In genomic region chr6:56767435-56767834, GRCh38 we compare ENCODE assay signal across 13 cellular contexts.
DNase-seq lines count a peak whose midpoint lies in the region; ATAC-seq and TF ChIP-seq lines count a peak whose summit lies in the region.
"Had no signal": no experiment of that assay in that cellular context is flagged by ENCODE, and none has a peak within 500 bp of the region (broad histone marks: within the 10 kb centered on the region; RNA-seq: fewer than 3 reads in every experiment).

No MANE protein-coding gene starts in this region.

- H3F3A ChIP-seq in GM23248 (ENCODE audit: insufficient read depth), result peaks cover 75% of the 10 kb centered on the region
- peaks cover 27% of the 10 kb centered on the region for H3F3A ChIP-seq in MM.1S (ENCODE audit: insufficient read depth, low read length)

- peak overlapping the region; percentile 33 for H3K4me2 ChIP-seq in GM23248 (ENCODE audit: unreplicated experiment)
- H3K4me2 ChIP-seq in MM.1S (ENCODE audit: low read depth, low read length), result peak overlapping the region; percentile 81

- no peak overlapping the region for H3K4me3 Mint-ChIP-seq in chondrocyte (ENCODE audit: unreplicated experiment)

- H3K27me3 Mint-ChIP-seq in chondrocyte (ENCODE audit: low read depth), result no peaks in the 10 kb centered on the region

- H3K79me2 ChIP-seq in GM23248 (ENCODE audit: insufficient read depth) (peaks cover 100% of the 10 kb centered on the region), MM.1S (ENCODE audit: low read length) (peaks cover 72% of the 10 kb centered on the region)

- no peaks in the 10 kb centered on the region for H3K36me3 ChIP-seq in GM23248 (ENCODE audit: low read depth)
- H3K36me3 ChIP-seq in MM.1S (replicated peaks; ENCODE audit: insufficient read depth, low read length), result no peaks in the 10 kb centered on the region
- H3K36me3 ChIP-seq in psoas muscle (ENCODE audit: insufficient read depth in 1 of 2, low read depth in 1 of 2), result no peaks in the 10 kb centered on the region
- no peaks in the 10 kb centered on the region for H3K36me3 ChIP-seq in Peyer's patch

- H3K9me3 ChIP-seq in GM23248 (ENCODE audit: low read depth), result no peaks in the 10 kb centered on the region
- no peaks in the 10 kb centered on the region for H3K9me3 ChIP-seq in MM.1S (replicated peaks; ENCODE audit: insufficient read depth, low read length)
- no peaks in the 10 kb centered on the region for H3K9me3 ChIP-seq in psoas muscle
- no peaks in the 10 kb centered on the region for H3K9me3 ChIP-seq in Peyer's patch
- H3K9me3 ChIP-seq: Caco-2 had no signal

- H3K9ac ChIP-seq in GM23248 (no peak overlapping the region), MM.1S (ENCODE audit: low read length) (peak overlapping the region; percentile 23; the same call in 1 of the 2 replicates)

- H3K4me1 Mint-ChIP-seq in chondrocyte (ENCODE audit: low read depth), result peaks cover 81% of the 10 kb centered on the region

- H3K27ac Mint-ChIP-seq in chondrocyte (ENCODE audit: unreplicated experiment), result peak overlapping the region; percentile 81

- TF ChIP-seq CTCF in MM.1S (IDR thresholded peaks at IDR 0.05; ENCODE audit: low read length) (no peak), chondrocyte (IDR thresholded peaks at IDR 0.05) (no peak), psoas muscle (IDR thresholded peaks at IDR 0.05) (no peak), Peyer's patch (IDR thresholded peaks at IDR 0.05) (no peak)

- no peaks in the 10 kb centered on the region for H3K9me3 Mint-ChIP-seq in chondrocyte (ENCODE audit: low read depth)

- H2AFZ ChIP-seq in GM23248 (no peak overlapping the region), MM.1S (ENCODE audit: low read length) (no peak overlapping the region)

- no peak overlapping the region for H3K27ac ChIP-seq in GM23248
- H3K27ac ChIP-seq in MM.1S (ENCODE audit: low read length), result peak overlapping the region; percentile 56; the same call in 1 of the 2 replicates
- H3K27ac ChIP-seq in psoas muscle, result peak overlapping the region; percentile 78
- H3K27ac ChIP-seq in Peyer's patch, result no peak overlapping the region

- WGBS in GM23248 (ENCODE audit: low coverage in 1 of 2, low lambda C conversion rate in 2 of 2, missing lambda C conversion rate in 2 of 2), 2 experiments, result 97 to 98% methylated on average over 7 of the region's 7 CpGs
- WGBS in psoas muscle, 3 donors, result 58 to 85% (median 69%) methylated on average over 7 of the region's 7 CpGs

- H3K9me2 ChIP-seq in GM23248 (ENCODE audit: insufficient read depth), result no peaks in the 10 kb centered on the region
- H3K9me2 ChIP-seq in MM.1S (replicated peaks; ENCODE audit: insufficient read depth, low read length), result no peaks in the 10 kb centered on the region

- in situ Hi-C loops in GM23248 (cut with MboI), result no loop called here

- H3K36me3 Mint-ChIP-seq in chondrocyte (ENCODE audit: low read depth), result no peaks in the 10 kb centered on the region

- intact Hi-C loops in psoas muscle (cut with DNase I), result loop anchor here in 1 of 2 donors (5.0 kb wide), 1 partner anchor 75 kb away; no protein-coding TSS in a partner anchor

- no peak for TF ChIP-seq POLR2A in Peyer's patch (IDR thresholded peaks at IDR 0.05)

- peaks cover 91% of the 10 kb centered on the region for H3K4me1 ChIP-seq in GM23248 (ENCODE audit: insufficient read depth)
- peaks cover 67% of the 10 kb centered on the region for H3K4me1 ChIP-seq in MM.1S (ENCODE audit: low read length)
- H3K4me1 ChIP-seq in psoas muscle, result peaks cover 81% of the 10 kb centered on the region
- no peaks in the 10 kb centered on the region for H3K4me1 ChIP-seq in Peyer's patch

- H3K4me3 ChIP-seq in GM23248, result no peak overlapping the region
- peak overlapping the region; percentile 36; the same call in 1 of the 2 replicates for H3K4me3 ChIP-seq in MM.1S (ENCODE audit: low read length)
- H3K4me3 ChIP-seq in psoas muscle, result no peak overlapping the region
- H3K4me3 ChIP-seq in Peyer's patch, result no peak overlapping the region
- H3K4me3 ChIP-seq: K562 had no signal

- ATAC-seq in psoas muscle, result no peak
- ATAC-seq: HCT116, K562 had no signal

- no peaks in the 10 kb centered on the region for H3K27me3 ChIP-seq in GM23248 (replicated peaks; ENCODE audit: insufficient read depth)
- H3K27me3 ChIP-seq in MM.1S (replicated peaks; ENCODE audit: insufficient read depth, low read length), result no peaks in the 10 kb centered on the region
- H3K27me3 ChIP-seq in psoas muscle (ENCODE audit: insufficient read depth in 3 of 3, low read length in 2 of 3), result no peaks in the 10 kb centered on the region
- no peaks in the 10 kb centered on the region for H3K27me3 ChIP-seq in Peyer's patch

- H4K20me1 ChIP-seq in GM23248 (ENCODE audit: insufficient read depth) (peaks cover 8% of the 10 kb centered on the region; the same call in 1 of the 2 replicates), MM.1S (ENCODE audit: insufficient read depth, low read length) (no peaks in the 10 kb centered on the region)

- DNase-seq in GM23248, result no peak
- DNase-seq in MM.1S, result no peak
- DNase-seq in chondrocyte (ENCODE audit: low spot score), result no peak
- no peak for DNase-seq in psoas muscle
- DNase-seq in globus pallidus (ENCODE audit: low spot score), result no peak
- no peak for DNase-seq in stimulated activated CD8-positive, alpha-beta memory T cell treated with anti-CD3 and anti-CD28 coated beads, Interleukin-4, amount 100 ng/mL, for 48 hours
- DNase-seq in Peyer's patch, result no peak
- DNase-seq in occipital lobe (lab: John Stamatoyannopoulos, UW), result no peak
- DNase-seq: Caco-2, NCI-H1048, SW 1271 had no signal

Comparison
In these comparisons a context has a peak if more than half of its experiments do, and no peak if none do; other contexts are left out.
1. H3K27ac ChIP-seq: peak in MM.1S (single experiment) and psoas muscle (single experiment); none in GM23248 (single experiment) and Peyer's patch (0 of 4).